29 cellular contexts compared by ENCODE assay signal in the genomic region with DNA sequence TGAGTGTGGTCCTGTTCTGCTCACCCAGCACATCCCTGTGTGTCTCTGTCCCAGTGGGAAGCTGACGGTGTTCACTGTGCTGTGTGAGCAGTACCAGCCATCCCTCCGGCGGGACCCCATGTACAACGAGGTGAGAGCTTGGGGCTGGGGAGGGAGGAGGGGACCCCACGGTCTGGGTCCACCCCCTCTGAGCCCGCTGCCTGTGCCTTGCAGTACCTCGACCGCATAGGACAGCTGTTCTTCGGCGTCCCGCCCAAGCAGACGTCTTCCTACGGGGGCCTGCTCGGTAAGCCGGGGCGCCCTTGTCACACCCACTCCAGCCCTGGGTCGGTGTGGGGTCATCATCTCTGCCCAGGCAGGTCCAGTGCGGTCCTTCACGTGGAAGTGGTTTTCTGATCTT. TPM values are rescaled to one million over a fixed set of nuclear protein-coding genes. Genes with fewer than 3 reads are reported as not detected.
DNase-seq lines count a peak whose midpoint lies in the region; ATAC-seq, FAIRE-seq and TF ChIP-seq lines count a peak whose summit lies in the region.
"Had no signal": no experiment of that assay in that cellular context is flagged by ENCODE, and none has a peak within 500 bp of the region (broad histone marks: within the 10 kb centered on the region; RNA-seq: fewer than 3 reads in every experiment).

No MANE protein-coding gene starts in this region.

- H3K27me3 Mint-ChIP-seq in astrocyte (ENCODE audit: low read depth, unreplicated experiment), result no peaks in the 10 kb centered on the region
- H3K27me3 Mint-ChIP-seq in natural killer cell treated with Interleukin-12 subunit alpha and Interleukin-12 subunit beta and Interleukin-15 and Interleukin-18, amount 100 ng/mL, for 72 hours, result no peaks in the 10 kb centered on the region
- H3K27me3 Mint-ChIP-seq in stimulated activated naive B cell treated with anti-CD40 and anti-IgM and Interleukin-4, amounts not matched to agents 10 μg/mL and 1 μg/mL and 100 μg/mL, for 72 hours, result no peaks in the 10 kb centered on the region
- no peaks in the 10 kb centered on the region for H3K27me3 Mint-ChIP-seq in activated CD8-positive, alpha-beta memory T cell treated with anti-CD3 and anti-CD28 coated beads, Interleukin-2, amount 10 ng/mL, durations not matched to agents 7 days and 5 days
- H3K27me3 Mint-ChIP-seq: CD4-positive, alpha-beta memory T cell; IgD-negative memory B cell had no signal

- H3K79me2 ChIP-seq in HCT116 (ENCODE audit: insufficient read depth, low read length) (peaks cover 9% of the 10 kb centered on the region; the same call in 1 of the 2 replicates), astrocyte (ENCODE audit: insufficient read depth, low read length) (peaks cover 3% of the 10 kb centered on the region), osteoblast (ENCODE audit: insufficient read depth, low read length) (peaks cover 7% of the 10 kb centered on the region)

- TF ChIP-seq CTCF in HCT116 (IDR thresholded peaks at IDR 0.05 in 2 of 3, conservative IDR thresholded peaks at IDR 0.05 in 1 of 3; ENCODE audit: borderline replicate concordance in 1 of 3, insufficient read depth in 1 of 3, low read depth in 2 of 3, low read length in 2 of 3) (no peak), astrocyte (IDR thresholded peaks at IDR 0.05; ENCODE audit: insufficient read depth, low read depth, low read length) (no peak), osteoblast (IDR thresholded peaks at IDR 0.05; ENCODE audit: extremely low read depth, low read depth, low read length) (no peak)

- RAD21 ChIA-PET in HCT116 (lab: Charles Lee; ENCODE audit: low non-redundant PET in 1 of 2, low total read pairs in 2 of 2, uncharacterized antibody in 2 of 2, unreplicated experiment in 2 of 2), result no interaction called here

- no TSS peak for BruUV-seq in HCT116 (replicated peaks; lab: Mats Ljungman, UMichigan)

- no peak for TF ChIP-seq RAD21 in HCT116 (IDR thresholded peaks at IDR 0.05; ENCODE audit: low read depth)

- no peak for ATAC-seq in HCT116
- ATAC-seq in natural killer cell treated with Interleukin-12 subunit alpha and Interleukin-12 subunit beta and Interleukin-15 and Interleukin-18, amount 100 ng/mL, for 72 hours, result no peak
- no peak for ATAC-seq in stimulated activated naive B cell treated with anti-CD40 and anti-IgM and Interleukin-4, amounts not matched to agents 10 μg/mL and 1 μg/mL and 100 μg/mL, for 72 hours (replicated peaks)
- ATAC-seq in activated CD8-positive, alpha-beta memory T cell treated with anti-CD3 and anti-CD28 coated beads, Interleukin-2, amount 10 ng/mL, durations not matched to agents 7 days and 5 days, result no peak
- no peak for ATAC-seq in HG03095 (IDR thresholded peaks at IDR 0.05; ENCODE audit: unreplicated experiment)
- ATAC-seq: A549, Right ventricle myocardium inferior, SK-N-SH treated with all-trans-retinoic acid at 6 μM for 48 hours had no signal

- TF ChIP-seq POLR2A in HCT116 (IDR thresholded peaks at IDR 0.05; ENCODE audit: borderline replicate concordance, extremely low read depth, insufficient read depth, insufficient read length), result no peak

- CTCF ChIA-PET in HCT116 (lab: Charles Lee), result no interaction called here
- CTCF ChIA-PET in activated CD8-positive, alpha-beta memory T cell treated with anti-CD3 and anti-CD28 coated beads, Interleukin-2, amount 10 ng/mL, durations not matched to agents 7 days and 5 days (lab: Charles Lee), result no interaction called here

- no peaks in the 10 kb centered on the region for H3K4me1 Mint-ChIP-seq in astrocyte (ENCODE audit: low read depth, unreplicated experiment)
- H3K4me1 Mint-ChIP-seq in natural killer cell treated with Interleukin-12 subunit alpha and Interleukin-12 subunit beta and Interleukin-15 and Interleukin-18, amount 100 ng/mL, for 72 hours (ENCODE audit: low read depth in 2 of 2), result peaks cover 9 to 13% of the 10 kb centered on the region in 2 donors
- peaks cover 2 to 5% of the 10 kb centered on the region in 2 donors for H3K4me1 Mint-ChIP-seq in stimulated activated naive B cell treated with anti-CD40 and anti-IgM and Interleukin-4, amounts not matched to agents 10 μg/mL and 1 μg/mL and 100 μg/mL, for 72 hours
- no peaks in the 10 kb centered on the region for H3K4me1 Mint-ChIP-seq in activated CD8-positive, alpha-beta memory T cell treated with anti-CD3 and anti-CD28 coated beads, Interleukin-2, amount 10 ng/mL, durations not matched to agents 7 days and 5 days

- FAIRE-seq in astrocyte (lab: Jason Lieb, UNC), result no peak
- FAIRE-seq: A549, G401.6, RCC 7860 had no signal

- H3K4me2 ChIP-seq in HCT116 (ENCODE audit: low read length) (no peak overlapping the region), astrocyte (ENCODE audit: low read length) (no peak overlapping the region), osteoblast (ENCODE audit: insufficient read depth, low read length) (no peak overlapping the region)
- H3K4me2 ChIP-seq: A549, KMS-11 had no signal

- no peaks in the 10 kb centered on the region for H3K9me2 ChIP-seq in HCT116 (ENCODE audit: insufficient read depth)

- no peaks in the 10 kb centered on the region for H3K9me3 Mint-ChIP-seq in astrocyte (ENCODE audit: unreplicated experiment)
- H3K9me3 Mint-ChIP-seq in natural killer cell treated with Interleukin-12 subunit alpha and Interleukin-12 subunit beta and Interleukin-15 and Interleukin-18, amount 100 ng/mL, for 72 hours, result no peaks in the 10 kb centered on the region
- peaks cover 0 to 5% of the 10 kb centered on the region in 2 donors for H3K9me3 Mint-ChIP-seq in stimulated activated naive B cell treated with anti-CD40 and anti-IgM and Interleukin-4, amounts not matched to agents 10 μg/mL and 1 μg/mL and 100 μg/mL, for 72 hours
- no peaks in the 10 kb centered on the region for H3K9me3 Mint-ChIP-seq in activated CD8-positive, alpha-beta memory T cell treated with anti-CD3 and anti-CD28 coated beads, Interleukin-2, amount 10 ng/mL, durations not matched to agents 7 days and 5 days (ENCODE audit: low read depth)
- H3K9me3 Mint-ChIP-seq: H9, HFFc6, IgD-negative memory B cell had no signal

- H2AFZ ChIP-seq in HCT116 (ENCODE audit: low read depth, low read length, poor library complexity, severe bottlenecking), result no peak overlapping the region
- H2AFZ ChIP-seq in astrocyte (ENCODE audit: low read depth, low read length), result no peak overlapping the region
- no peak overlapping the region for H2AFZ ChIP-seq in osteoblast (ENCODE audit: low read length)

- H3K4me3 ChIP-seq in HCT116 (replicated peaks in 1 of 2; ENCODE audit: low read depth in 1 of 2, low read length in 2 of 2), result no peak overlapping the region
- H3K4me3 ChIP-seq in astrocyte (ENCODE audit: insufficient read depth, low read depth, low read length), result no peak overlapping the region
- H3K4me3 ChIP-seq in osteoblast (ENCODE audit: insufficient read depth, low read length), result no peak overlapping the region
- H3K4me3 ChIP-seq: A549, SJCRH30 had no signal

- DNase-seq in HCT116 (ENCODE audit: low read depth, low spot score), result no peak
- DNase-seq in astrocyte (ENCODE audit: low read depth), result no peak
- peak; percentile 60 for DNase-seq in natural killer cell treated with Interleukin-12 subunit alpha and Interleukin-12 subunit beta and Interleukin-15 and Interleukin-18, amount 100 ng/mL, for 72 hours (ENCODE audit: low spot score)
- DNase-seq in stimulated activated naive B cell treated with anti-CD40 and anti-IgM and Interleukin-4, amounts not matched to agents 10 μg/mL and 1 μg/mL and 100 μg/mL, for 72 hours, result no peak
- DNase-seq in activated CD8-positive, alpha-beta memory T cell treated with anti-CD3 and anti-CD28 coated beads, Interleukin-2, amount 10 ng/mL, durations not matched to agents 7 days and 5 days, result no peak
- DNase-seq in osteoblast (ENCODE audit: insufficient read length, low spot score, missing footprints), result no peak
- DNase-seq: AML-193, C1 segment of cervical spinal cord, COR-L47, H9, HFFc6, MM.1S, NCI-H1417, NCI-H1694, NCI-H2081 treated with DMSO at 0.1 percent for 48 hours, NCI-H2171, NCI-H345, NCI-H524, NCI-H774, SJCRH30 had no signal

- H4K20me1 ChIP-seq in HCT116 (ENCODE audit: insufficient read depth) (no peaks in the 10 kb centered on the region), astrocyte (ENCODE audit: insufficient read depth, low read length) (peaks cover 22% of the 10 kb centered on the region), osteoblast (ENCODE audit: insufficient read depth, low read length) (peaks cover 21% of the 10 kb centered on the region)

- H3K9me3 ChIP-seq in HCT116 (ENCODE audit: control insufficient read depth in 1 of 2, insufficient read depth in 1 of 2, low read depth in 1 of 2, low read length in 2 of 2), result no peaks in the 10 kb centered on the region
- no peaks in the 10 kb centered on the region for H3K9me3 ChIP-seq in astrocyte (ENCODE audit: insufficient read depth, low read depth, low read length)
- no peaks in the 10 kb centered on the region for H3K9me3 ChIP-seq in osteoblast (ENCODE audit: low read depth, low read length)
- H3K9me3 ChIP-seq: A549, SJCRH30 had no signal

- no peaks in the 10 kb centered on the region for H3K27me3 ChIP-seq in HCT116 (ENCODE audit: insufficient read depth, low read length)
- H3K27me3 ChIP-seq in astrocyte (ENCODE audit: insufficient read depth, low read length), result no peaks in the 10 kb centered on the region
- no peaks in the 10 kb centered on the region for H3K27me3 ChIP-seq in osteoblast (ENCODE audit: insufficient read depth, low read length)
- H3K27me3 ChIP-seq: SJCRH30 had no signal

- H3K9ac ChIP-seq in HCT116 (ENCODE audit: low read length) (no peak overlapping the region), astrocyte (ENCODE audit: low read length) (no peak overlapping the region)
- H3K9ac ChIP-seq: KMS-11 had no signal

- H3K27ac ChIP-seq in HCT116 (ENCODE audit: low read depth, low read length) (no peak overlapping the region), astrocyte (ENCODE audit: low read depth, low read length) (no peak overlapping the region), osteoblast (ENCODE audit: low read depth, low read length) (no peak overlapping the region)
- H3K27ac ChIP-seq: A549, KMS-11, SJCRH30 had no signal

- H3K4me1 ChIP-seq in HCT116 (ENCODE audit: control insufficient read depth in 1 of 2, insufficient read depth in 2 of 2, low read length in 2 of 2) (no peaks in the 10 kb centered on the region), astrocyte (ENCODE audit: insufficient read depth, low read length) (no peaks in the 10 kb centered on the region), osteoblast (ENCODE audit: insufficient read depth, low read length) (no peaks in the 10 kb centered on the region)
- H3K4me1 ChIP-seq: A549, SJCRH30 had no signal

- POLR2A ChIA-PET in HCT116 (lab: Charles Lee), result no interaction called here

- peak overlapping the region; percentile 26 for H3K27ac Mint-ChIP-seq in astrocyte (ENCODE audit: unreplicated experiment)
- H3K27ac Mint-ChIP-seq in natural killer cell treated with Interleukin-12 subunit alpha and Interleukin-12 subunit beta and Interleukin-15 and Interleukin-18, amount 100 ng/mL, for 72 hours, result no peak overlapping the region
- peak overlapping the region; percentile 53 for H3K27ac Mint-ChIP-seq in stimulated activated naive B cell treated with anti-CD40 and anti-IgM and Interleukin-4, amounts not matched to agents 10 μg/mL and 1 μg/mL and 100 μg/mL, for 72 hours
- no peak overlapping the region for H3K27ac Mint-ChIP-seq in activated CD8-positive, alpha-beta memory T cell treated with anti-CD3 and anti-CD28 coated beads, Interleukin-2, amount 10 ng/mL, durations not matched to agents 7 days and 5 days
- H3K27ac Mint-ChIP-seq: HFFc6, IgD-negative memory B cell had no signal

- peaks cover 13% of the 10 kb centered on the region for H3K36me3 Mint-ChIP-seq in astrocyte (ENCODE audit: low read depth, unreplicated experiment)
- H3K36me3 Mint-ChIP-seq in natural killer cell treated with Interleukin-12 subunit alpha and Interleukin-12 subunit beta and Interleukin-15 and Interleukin-18, amount 100 ng/mL, for 72 hours, result peaks cover 19% of the 10 kb centered on the region
- H3K36me3 Mint-ChIP-seq in stimulated activated naive B cell treated with anti-CD40 and anti-IgM and Interleukin-4, amounts not matched to agents 10 μg/mL and 1 μg/mL and 100 μg/mL, for 72 hours, result peaks cover 55 to 70% of the 10 kb centered on the region in 2 donors
- peaks cover 45% of the 10 kb centered on the region for H3K36me3 Mint-ChIP-seq in activated CD8-positive, alpha-beta memory T cell treated with anti-CD3 and anti-CD28 coated beads, Interleukin-2, amount 10 ng/mL, durations not matched to agents 7 days and 5 days

- intact Hi-C loops in HCT116 (cut with micrococcal nuclease), result no loop called here

- H3K36me3 ChIP-seq in HCT116 (ENCODE audit: control insufficient read depth in 1 of 2, insufficient read depth in 2 of 2, low read length in 2 of 2), result peaks cover 8 to 31% of the 10 kb centered on the region in 2 experiments; a peak in 3 of 4 replicates
- no peaks in the 10 kb centered on the region for H3K36me3 ChIP-seq in astrocyte (ENCODE audit: insufficient read depth, low read length)
- H3K36me3 ChIP-seq in osteoblast (ENCODE audit: insufficient read depth, low read length), result peaks cover 21% of the 10 kb centered on the region
- H3K36me3 ChIP-seq: SJCRH30 had no signal

- no peak overlapping the region for H3K4me3 Mint-ChIP-seq in astrocyte (ENCODE audit: unreplicated experiment)
- no peak overlapping the region for H3K4me3 Mint-ChIP-seq in natural killer cell treated with Interleukin-12 subunit alpha and Interleukin-12 subunit beta and Interleukin-15 and Interleukin-18, amount 100 ng/mL, for 72 hours
- no peak overlapping the region for H3K4me3 Mint-ChIP-seq in stimulated activated naive B cell treated with anti-CD40 and anti-IgM and Interleukin-4, amounts not matched to agents 10 μg/mL and 1 μg/mL and 100 μg/mL, for 72 hours
- no peak overlapping the region for H3K4me3 Mint-ChIP-seq in activated CD8-positive, alpha-beta memory T cell treated with anti-CD3 and anti-CD28 coated beads, Interleukin-2, amount 10 ng/mL, durations not matched to agents 7 days and 5 days
- H3K4me3 Mint-ChIP-seq: CD4-positive, alpha-beta memory T cell; H9; HFFc6; IgD-negative memory B cell had no signal

RNA-seq across cellular contexts. Expression of gene GET4, which starts 17.3 kb away (rescaled TPM):
- total RNA-seq in HCT116 (2021; ENCODE audit: unreplicated experiment) (44.8 TPM), astrocyte (32.1 and 43.0 TPM in 2 replicates), osteoblast (17.7 and 18.9 TPM in 2 replicates)
- 42.1 and 43.4 TPM in 2 replicates for polyA plus RNA-seq in HCT116 (2012)
- total RNA-seq in natural killer cell treated with Interleukin-12 subunit alpha and Interleukin-12 subunit beta and Interleukin-15 and Interleukin-18, amount 100 ng/mL, for 72 hours, result 10 to 100 TPM; 42.8 to 44.5 TPM
- 10 to 100 TPM; 38.0 to 39.2 TPM for total RNA-seq in activated CD8-positive, alpha-beta memory T cell treated with anti-CD3 and anti-CD28 coated beads, Interleukin-2, amount 10 ng/mL, durations not matched to agents 7 days and 5 days

Comparison
In these comparisons a context has a peak if more than half of its experiments do, and no peak if none do; other contexts are left out.
1. H3K27ac Mint-ChIP-seq: peak in astrocyte (single experiment) and stimulated activated naive B cell treated with anti-CD40 and anti-IgM and Interleukin-4, amounts not matched to agents 10 μg/mL and 1 μg/mL and 100 μg/mL, for 72 hours (single experiment); none in natural killer cell treated with Interleukin-12 subunit alpha and Interleukin-12 subunit beta and Interleukin-15 and Interleukin-18, amount 100 ng/mL, for 72 hours (0 of 2) and activated CD8-positive, alpha-beta memory T cell treated with anti-CD3 and anti-CD28 coated beads, Interleukin-2, amount 10 ng/mL, durations not matched to agents 7 days and 5 days (single experiment).